Comparison of ENCODE assay signal across 12 cellular contexts in genomic region chr2:25146896-25147295, GRCh38. TPM values are rescaled to one million over a fixed set of nuclear protein-coding genes. Genes with fewer than 3 reads are reported as not detected.
"Had no signal": no experiment of that assay in that cellular context is flagged by ENCODE, and none has a peak within 500 bp of the region (broad histone marks: within the 10 kb centered on the region; RNA-seq: fewer than 3 reads in every experiment).

No MANE protein-coding gene starts in this region.

- H3K4me3 Mint-ChIP-seq: GM23338, H9, HFFc6 had no signal

- H3K27ac Mint-ChIP-seq: GM23338, HFFc6 had no signal

- H3K4me1 Mint-ChIP-seq: GM23338, H9 had no signal

- H3K4me3 ChIP-seq: GM23248, GM23338, HAP-1 had no signal

- H3K9me3 Mint-ChIP-seq: GM23338, H9, HFFc6 had no signal

- ATAC-seq: GM23338, HCT116 had no signal

- H3K36me3 ChIP-seq: HAP-1 had no signal

- DNase-seq: GM23248, GOT3, H7, H9, HCEC 1CT, HFFc6 had no signal

- H3K4me1 ChIP-seq: HAP-1 had no signal

- H3K9me3 ChIP-seq: HAP-1 had no signal

- H3K4me2 ChIP-seq: GM23338 had no signal

- FAIRE-seq: H1, H54 had no signal

- H2AFZ ChIP-seq: GM23248, GM23338 had no signal

- H3K27ac ChIP-seq: GM23248 had no signal

- H3K9ac ChIP-seq: GM23248 had no signal

RNA-seq across cellular contexts. Expression of gene POMC, which starts 21.5 kb away (rescaled TPM):
- total RNA-seq: H4, HFFc6 had no signal
